In the genomic region with DNA sequence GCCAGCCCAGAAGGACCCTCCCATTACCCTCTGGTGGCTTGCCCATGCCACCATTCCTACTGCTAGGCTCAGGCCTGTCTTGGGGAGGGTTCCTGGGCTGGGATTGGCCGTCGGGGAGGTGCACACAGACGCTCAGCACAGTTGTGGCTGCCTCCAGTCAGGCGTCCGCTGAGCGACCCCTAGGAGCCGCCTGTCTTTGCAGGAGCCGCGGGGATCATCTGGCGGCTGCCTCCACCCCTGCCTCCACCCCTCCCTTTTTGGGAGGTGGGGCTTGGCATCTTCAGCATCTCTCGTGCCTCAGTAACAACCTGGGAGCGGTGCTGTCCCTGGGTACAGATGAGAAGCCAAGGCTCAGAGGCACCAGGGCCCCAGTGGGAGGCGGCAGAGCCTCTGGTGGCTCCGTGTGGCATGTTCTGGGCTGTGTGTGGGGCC, we compare ENCODE assay signal across 9 cellular contexts. TPM values are rescaled to one million over a fixed set of nuclear protein-coding genes. Genes with fewer than 3 reads are reported as not detected.
DNase-seq lines count a peak whose midpoint lies in the region; ATAC-seq and TF ChIP-seq lines count a peak whose summit lies in the region.
"Had no signal": no experiment of that assay in that cellular context is flagged by ENCODE, and none has a peak within 500 bp of the region (broad histone marks: within the 10 kb centered on the region; RNA-seq: fewer than 3 reads in every experiment).

No MANE protein-coding gene starts in this region.

- peak overlapping the region; percentile 83 for H2AK9ac ChIP-seq in IMR-90 (replicated peaks; ENCODE audit: low read depth, low read length, poor library complexity)

- POLR2A ChIA-PET in IMR-90 (lab: Charles Lee; ENCODE audit: unreplicated experiment): interaction anchor here (0.6 kb wide), 1 partner anchor 12 kb away, joined by 3 read pairs; no protein-coding TSS in a partner anchor

- H4K5ac ChIP-seq in IMR-90 (ENCODE audit: low read depth, low read length): no peak overlapping the region

- H3K4me1 ChIP-seq in IMR-90 (ENCODE audit: control insufficient read depth, insufficient read depth, low read length) (peaks cover 19% of the 10 kb centered on the region), right cardiac atrium (ENCODE audit: control insufficient read depth, insufficient read depth, low read length) (peaks cover 24% of the 10 kb centered on the region), thoracic aorta (ENCODE audit: control insufficient read depth in 1 of 2, low read depth in 2 of 2) (peaks cover 24 to 71% of the 10 kb centered on the region in 2 donors)

- TF ChIP-seq CTCF in IMR-90 (conservative IDR thresholded peaks at IDR 0.05; ENCODE audit: low read depth, low read length) (0 out of 2 replicates have a peak, but pooled peaks have one; percentile 9), VCaP (conservative IDR thresholded peaks at IDR 0.05) (0 out of 2 replicates have a peak, but pooled peaks have one; percentile 17), thoracic aorta (IDR thresholded peaks at IDR 0.05) (no peak)

- 0 out of 2 replicates have a peak overlapping the region, but pooled peaks have one; percentile 26 for H4K91ac ChIP-seq in IMR-90 (ENCODE audit: insufficient read depth, low read depth, low read length)

- peak overlapping the region in 1 of 2 experiments; percentile 32; a peak in 1 of 4 replicates for H4K8ac ChIP-seq in IMR-90 (ENCODE audit: low read depth in 2 of 2, low read length in 2 of 2)

- peak overlapping the region; percentile 85 for H2AFZ ChIP-seq in IMR-90 (replicated peaks; ENCODE audit: low read length, poor library complexity)

- peak overlapping the region; percentile 2; the same call in 1 of the 2 replicates for H3K27ac ChIP-seq in IMR-90 (ENCODE audit: insufficient read depth, low read length)
- peak overlapping the region; percentile 100 for H3K27ac ChIP-seq in VCaP
- H3K27ac ChIP-seq in right cardiac atrium (ENCODE audit: low read length): peak overlapping the region; percentile 31
- H3K27ac ChIP-seq in thoracic aorta: peak overlapping the region; percentile 7 to 38

- H3K23ac ChIP-seq in IMR-90 (ENCODE audit: low read depth, low read length): no peak overlapping the region

- H3K56ac ChIP-seq in IMR-90 (ENCODE audit: extremely low read depth, insufficient read depth, low read length): no peak overlapping the region

- H3K36me3 ChIP-seq in IMR-90 (ENCODE audit: control insufficient read depth, insufficient read depth, low read length) (no peaks in the 10 kb centered on the region), thoracic aorta (no peaks in the 10 kb centered on the region)

- H3K9me3 ChIP-seq in IMR-90 (ENCODE audit: control insufficient read depth, insufficient read depth, low read length) (no peaks in the 10 kb centered on the region), right cardiac atrium (ENCODE audit: control insufficient read depth, low read length) (no peaks in the 10 kb centered on the region), thoracic aorta (no peaks in the 10 kb centered on the region)

- H3K14ac ChIP-seq in IMR-90 (replicated peaks; ENCODE audit: low read depth, low read length): no peak overlapping the region

- H2BK5ac ChIP-seq in IMR-90 (ENCODE audit: low read depth, low read length, poor library complexity, severe bottlenecking): peak overlapping the region; percentile 25

- H2AK5ac ChIP-seq in IMR-90 (ENCODE audit: low read depth, low read length): peak overlapping the region; percentile 90

- peak overlapping the region; percentile 47 for H3K4ac ChIP-seq in IMR-90 (ENCODE audit: low read depth, low read length)

- H3K27me3 ChIP-seq in IMR-90 (ENCODE audit: control insufficient read depth, insufficient read depth, low read length) (no peaks in the 10 kb centered on the region), right cardiac atrium (ENCODE audit: control insufficient read depth, insufficient read depth) (no peaks in the 10 kb centered on the region), thoracic aorta (replicated peaks; ENCODE audit: insufficient read depth) (no peaks in the 10 kb centered on the region)

- H2BK15ac ChIP-seq in IMR-90 (ENCODE audit: low read depth, low read length): no peak overlapping the region

- in situ Hi-C loops in IMR-90 (cut with MboI; ENCODE audit: low sequenced_read_pairs): no loop called here

- DNase-seq in IMR-90: no peak
- DNase-seq in right cardiac atrium: peak; percentile 57 to 88 (median 87)
- DNase-seq in thoracic aorta (ENCODE audit: low spot score): no peak
- no peak for DNase-seq in COLO829 (ENCODE audit: low spot score)
- no peak for DNase-seq in activated CD4-positive, alpha-beta T cell treated with anti-CD3 and anti-CD28 coated beads for 48 hours
- DNase-seq: natural killer cell had no signal

- TF ChIP-seq POLR2A in IMR-90 (IDR thresholded peaks at IDR 0.05; ENCODE audit: low read depth, low read length): no peak

- CTCF ChIA-PET in IMR-90 (lab: Yijun Ruan, JAX): interaction anchor here (1.0 kb wide), 1 partner anchor 195 kb away, joined by 3 read pairs; no protein-coding TSS in a partner anchor

- peaks cover 18 to 96% of the 10 kb centered on the region in 2 experiments for H3K79me1 ChIP-seq in IMR-90 (ENCODE audit: low read depth in 1 of 2, low read length in 2 of 2)

- dilution Hi-C loops in IMR-90 (cut with HindIII; ENCODE audit: low sequenced_read_pairs, unreplicated experiment): no loop called here

- WGBS in IMR-90 (ENCODE audit: extremely low coverage in 2 of 2, insufficient read length in 1 of 2), 2 experiments: 47% methylated on average over 3 of the region's 14 CpGs; no CpG with 5 or more reads in 1 of the 2 experiments
- 7% methylated on average over 14 of the region's 14 CpGs for WGBS in right cardiac atrium

- H3K18ac ChIP-seq in IMR-90 (ENCODE audit: low read depth, low read length): no peak overlapping the region

- no peak for TF ChIP-seq RAD21 in IMR-90 (IDR thresholded peaks at IDR 0.05; ENCODE audit: low read length)

- H3K4me2 ChIP-seq in IMR-90 (ENCODE audit: low read depth, low read length): no peak overlapping the region

- intact Hi-C loops in IMR-90 (cut with micrococcal nuclease): no loop called here
- intact Hi-C loops in right cardiac atrium (cut with DNase I): loop anchor here in 1 of 4 donors (5.0 kb wide), 1 partner anchor 41 kb away; no protein-coding TSS in a partner anchor

- ATAC-seq in IMR-90 (ENCODE audit: low read depth) (peak; percentile 50), right cardiac atrium (peak; percentile 47 to 59), thoracic aorta (ENCODE audit: insufficient number of reproducible peaks, low FRiP score, low read depth) (peak; percentile 9), HG02798 (IDR thresholded peaks at IDR 0.05; ENCODE audit: poor library complexity, unreplicated experiment) (no peak), HG02852 (IDR thresholded peaks at IDR 0.05; ENCODE audit: unreplicated experiment) (no peak)

- H3K9me1 ChIP-seq in IMR-90 (ENCODE audit: insufficient read depth, low read length): peaks cover 21% of the 10 kb centered on the region

- H2BK120ac ChIP-seq in IMR-90 (ENCODE audit: low read depth, low read length): no peak overlapping the region

- H3K4me3 ChIP-seq in IMR-90 (ENCODE audit: insufficient read depth, low read depth, low read length): no peak overlapping the region
- H3K4me3 ChIP-seq in right cardiac atrium (ENCODE audit: low read length): no peak overlapping the region
- peak overlapping the region; percentile 54 for H3K4me3 ChIP-seq in thoracic aorta

- H4K20me1 ChIP-seq in IMR-90 (ENCODE audit: insufficient read depth, low read length): peaks cover 100% of the 10 kb centered on the region

- no peak overlapping the region for H2BK20ac ChIP-seq in IMR-90 (ENCODE audit: low read depth, low read length)

- BruUV-seq in IMR-90 (replicated peaks; lab: Mats Ljungman, UMichigan): no TSS peak

- no peak overlapping the region for H3K9ac ChIP-seq in IMR-90 (ENCODE audit: low read depth, low read length)

TF ChIP-seq in IMR-90, 13 proteins besides CTCF, POLR2A, EP300 and RAD21:
- TF ChIP-seq RCOR1 (IDR thresholded peaks at IDR 0.05; ENCODE audit: insufficient replicate concordance, low read length) (no peak), SMC3 (IDR thresholded peaks at IDR 0.05; ENCODE audit: low read depth, low read length) (no peak), BHLHE40 (IDR thresholded peaks at IDR 0.05; ENCODE audit: low read depth, low read length) (no peak)
TF ChIP-seq in IMR-90: peak in this region for 0.

RNA-seq across cellular contexts. Expression of gene RXRA, which starts 39.6 kb away (rescaled TPM):
- total RNA-seq in IMR-90 (2012; rRNA removed) (7.5 and 8.1 TPM in 2 replicates), right cardiac atrium (10 to 100 TPM; 48.1 to 72.3 (median 61.7) TPM), thoracic aorta (10 to 100 TPM; 45.4 to 58.1 TPM)
- polyA plus RNA-seq in IMR-90 (2012; rRNA removed) (17.9 and 19.0 TPM in 2 replicates), right cardiac atrium (66.0 TPM)
- polyA plus RNA-seq in IMR-90 (2012; cell fraction: cytosol; rRNA removed): 7.8 and 17.6 TPM in 2 replicates
- polyA plus RNA-seq in IMR-90 (2012; cell fraction: nucleus; rRNA removed; ENCODE audit: low replicate concordance): 11.2 and 21.7 TPM in 2 replicates

Comparison
In these comparisons a context has a peak if more than half of its experiments do, and no peak if none do; other contexts are left out.
1. ATAC-seq: peak in IMR-90 (single experiment), right cardiac atrium (2 of 2) and thoracic aorta (single experiment); none in HG02798 (single experiment) and HG02852 (single experiment).
2. DNase-seq: peak in right cardiac atrium (3 of 3); none in IMR-90 (single experiment), thoracic aorta (single experiment), COLO829 (single experiment) and activated CD4-positive, alpha-beta T cell treated with anti-CD3 and anti-CD28 coated beads for 48 hours (single experiment).
3. H3K27ac ChIP-seq: peak in every context shown above with its lines; median percentile 100 in VCaP; 31 in right cardiac atrium; 22 in thoracic aorta; 2 in IMR-90.